Comparison of ENCODE assay signal across 25 cellular contexts in genomic region chr10:132630156-132630555, GRCh38.
DNase-seq lines count a peak whose midpoint lies in the region; ATAC-seq and TF ChIP-seq lines count a peak whose summit lies in the region.
"Had no signal": no experiment of that assay in that cellular context is flagged by ENCODE, and none has a peak within 500 bp of the region (broad histone marks: within the 10 kb centered on the region; RNA-seq: fewer than 3 reads in every experiment).

No MANE protein-coding gene starts in this region.

- TF ChIP-seq CTCF in left ventricle myocardium inferior (IDR thresholded peaks at IDR 0.05; ENCODE audit: borderline replicate concordance): no peak
- TF ChIP-seq CTCF in mesothelial cell of epicardium (IDR thresholded peaks at IDR 0.05; ENCODE audit: unreplicated experiment): no peak
- no peak for TF ChIP-seq CTCF in type B pancreatic cell (conservative IDR thresholded peaks at IDR 0.05)
- TF ChIP-seq CTCF in GM13977 (IDR thresholded peaks at IDR 0.05; ENCODE audit: extremely low read depth, insufficient read depth, missing control alignments): no peak

- H3K9me3 Mint-ChIP-seq in mesothelial cell of epicardium: no peaks in the 10 kb centered on the region
- H3K9me3 Mint-ChIP-seq in type B pancreatic cell: no peaks in the 10 kb centered on the region
- H3K9me3 Mint-ChIP-seq: activated B cell treated with CpG ODN at 0.5 μM for 24 hours; activated naive CD8-positive, alpha-beta T cell treated with anti-CD3 and anti-CD28 coated beads for 36 hours; stimulated activated naive CD8-positive, alpha-beta T cell treated with anti-CD3 and anti-CD28 coated beads, Interleukin-15, Interleukin-2, amounts not matched to agents 100 ng/mL and 50 ng/mL, for 24 hours had no signal

- no peaks in the 10 kb centered on the region for H3K9me3 ChIP-seq in left ventricle myocardium inferior (replicated peaks)
- no peaks in the 10 kb centered on the region for H3K9me3 ChIP-seq in skeletal muscle tissue (ENCODE audit: control insufficient read depth in 3 of 3, low read length in 3 of 3)
- H3K9me3 ChIP-seq: A549, body of pancreas had no signal

- H3K4me3 Mint-ChIP-seq in mesothelial cell of epicardium (no peak overlapping the region), type B pancreatic cell (no peak overlapping the region)
- H3K4me3 Mint-ChIP-seq: activated B cell treated with CpG ODN at 0.5 μM for 24 hours; activated naive CD8-positive, alpha-beta T cell treated with anti-CD3 and anti-CD28 coated beads for 36 hours; stimulated activated naive CD8-positive, alpha-beta T cell treated with anti-CD3 and anti-CD28 coated beads, Interleukin-15, Interleukin-2, amounts not matched to agents 100 ng/mL and 50 ng/mL, for 24 hours had no signal

- H3K4me1 Mint-ChIP-seq in mesothelial cell of epicardium (peaks cover 60% of the 10 kb centered on the region), type B pancreatic cell (ENCODE audit: unreplicated experiment) (peaks cover 41% of the 10 kb centered on the region)

- no peaks in the 10 kb centered on the region for H3K27me3 Mint-ChIP-seq in mesothelial cell of epicardium (ENCODE audit: low read depth)
- H3K27me3 Mint-ChIP-seq in type B pancreatic cell: peaks cover 4% of the 10 kb centered on the region
- H3K27me3 Mint-ChIP-seq: activated B cell treated with CpG ODN at 0.5 μM for 24 hours; activated naive CD8-positive, alpha-beta T cell treated with anti-CD3 and anti-CD28 coated beads for 36 hours; stimulated activated naive CD8-positive, alpha-beta T cell treated with anti-CD3 and anti-CD28 coated beads, Interleukin-15, Interleukin-2, amounts not matched to agents 100 ng/mL and 50 ng/mL, for 24 hours had no signal

- H3K27me3 ChIP-seq in left ventricle myocardium inferior (ENCODE audit: low read depth) (no peaks in the 10 kb centered on the region), skeletal muscle tissue (ENCODE audit: control insufficient read depth in 3 of 3, insufficient read depth in 3 of 3, low read length in 3 of 3) (no peaks in the 10 kb centered on the region)
- H3K27me3 ChIP-seq: body of pancreas had no signal

- peak overlapping the region; percentile 94 for H3K27ac ChIP-seq in left ventricle myocardium inferior (replicated peaks)
- peak overlapping the region; percentile 99 for H3K27ac ChIP-seq in skeletal muscle tissue (ENCODE audit: low read depth, low read length)
- H3K27ac ChIP-seq: A549 had no signal

- H3K27ac Mint-ChIP-seq in mesothelial cell of epicardium (peak overlapping the region; percentile 30), type B pancreatic cell (no peak overlapping the region)
- H3K27ac Mint-ChIP-seq: activated B cell treated with CpG ODN at 0.5 μM for 24 hours; activated naive CD8-positive, alpha-beta T cell treated with anti-CD3 and anti-CD28 coated beads for 36 hours; stimulated activated naive CD8-positive, alpha-beta T cell treated with anti-CD3 and anti-CD28 coated beads, Interleukin-15, Interleukin-2, amounts not matched to agents 100 ng/mL and 50 ng/mL, for 24 hours had no signal

- H3K4me1 ChIP-seq in left ventricle myocardium inferior: peaks cover 97% of the 10 kb centered on the region
- peaks cover 74 to 92% (median 88%) of the 10 kb centered on the region in 3 donors for H3K4me1 ChIP-seq in skeletal muscle tissue (ENCODE audit: control insufficient read depth in 3 of 3, insufficient read depth in 3 of 3, low read length in 3 of 3)
- H3K4me1 ChIP-seq: A549 had no signal

- H3K36me3 ChIP-seq in left ventricle myocardium inferior (no peaks in the 10 kb centered on the region), skeletal muscle tissue (ENCODE audit: control insufficient read depth in 3 of 3, insufficient read depth in 3 of 3, low read length in 3 of 3) (no peaks in the 10 kb centered on the region)

- intact Hi-C loops in left ventricle myocardium inferior (cut with micrococcal nuclease): no loop called here
- intact Hi-C loops in Right ventricle myocardium superior (cut with DNase I): loop anchor here (5.0 to 10.0 kb wide), 3 partner anchors 43 to 235 kb away; partner anchors contain the start of gene PWWP2B

- H3K4me3 ChIP-seq in left ventricle myocardium inferior (no peak overlapping the region), skeletal muscle tissue (ENCODE audit: low read length in 3 of 3) (no peak overlapping the region)
- H3K4me3 ChIP-seq: A549, body of pancreas, lung had no signal

- no peaks in the 10 kb centered on the region for H3K36me3 Mint-ChIP-seq in mesothelial cell of epicardium
- H3K36me3 Mint-ChIP-seq in type B pancreatic cell: no peaks in the 10 kb centered on the region
- H3K36me3 Mint-ChIP-seq: activated naive CD8-positive, alpha-beta T cell treated with anti-CD3 and anti-CD28 coated beads for 36 hours had no signal

- no peak for DNase-seq in left ventricle myocardium inferior
- no peak for DNase-seq in Right ventricle myocardium superior
- DNase-seq in mesothelial cell of epicardium (ENCODE audit: low spot score in 2 of 2, unreplicated experiment in 2 of 2): no peak
- no peak for DNase-seq in type B pancreatic cell (ENCODE audit: extremely low spot score, unreplicated experiment)
- no peak for DNase-seq in GM03348 (ENCODE audit: low spot score)
- DNase-seq in stimulated activated CD8-positive, alpha-beta memory T cell treated with anti-CD3 and anti-CD28 coated beads, Interleukin-4, amount 100 ng/mL, for 48 hours: no peak
- no peak for DNase-seq in GM13977 (ENCODE audit: low spot score)
- DNase-seq: activated B cell treated with CpG ODN at 0.5 μM for 24 hours; activated CD4-positive, alpha-beta T cell treated with anti-CD3 and anti-CD28 coated beads, Interleukin-2, amount 50 U/mL, for 48 hours; activated naive CD8-positive, alpha-beta T cell treated with anti-CD3 and anti-CD28 coated beads for 36 hours; DMS53; effector memory CD4-positive, alpha-beta T cell; GOT3; NCI-H1105 treated with DMSO at 0.1 percent for 48 hours; NCI-H2029 treated with DMSO at 0.1 percent for 48 hours; NCI-H226; PC-3; retina; SIG-M5; SW 1271 had no signal

- in situ Hi-C loops in GM13977 (cut with MboI; ENCODE audit: low pct_unique_long_range_greater_than_20kb, low sequenced_read_pairs, unreplicated experiment): loop anchor here (25.0 kb wide), 1 partner anchor 418 kb away; no protein-coding TSS in a partner anchor

- ATAC-seq in Right ventricle myocardium superior (ENCODE audit: poor library complexity): no peak
- ATAC-seq: A549, PC-3 had no signal

- no peak overlapping the region for H3K9ac ChIP-seq in skeletal muscle tissue (ENCODE audit: low read depth in 1 of 3, low read length in 3 of 3)
